In genomic region chr2:10120158-10120937, GRCh38 we compare ENCODE assay signal across 1 cellular context.
TF ChIP-seq lines count a peak whose summit lies in the region.

No MANE protein-coding gene starts in this region.

TF ChIP-seq in HepG2, 621 proteins besides CTCF, POLR2A, EP300 and RAD21 (continued from another document and continues in another):
- TF ChIP-seq FOXO1 (CRISPR knock-in tag; IDR thresholded peaks at IDR 0.05) (peak; percentile 63), NFKBIZ (CRISPR knock-in tag; IDR thresholded peaks at IDR 0.05) (peak; percentile 58; the same call in 1 of the 2 replicates), TBX3 (IDR thresholded peaks at IDR 0.05; ENCODE audit: borderline replicate concordance) (0 out of 2 replicates have a peak, but pooled peaks have one; percentile 58), ZNF878 (CRISPR knock-in tag; IDR thresholded peaks at IDR 0.05) (peak; percentile 97), ZNF629 (CRISPR knock-in tag; conservative IDR thresholded peaks at IDR 0.05) (0 out of 2 replicates have a peak, but pooled peaks have one; percentile 33), ZSCAN9 (CRISPR knock-in tag; IDR thresholded peaks at IDR 0.05; ENCODE audit: borderline replicate concordance) (peak; percentile 84), WIZ (CRISPR knock-in tag; IDR thresholded peaks at IDR 0.05) (peak; percentile 75; the same call in 1 of the 2 replicates), REST (IDR thresholded peaks at IDR 0.05; ENCODE audit: borderline replicate concordance in 1 of 2, low read depth in 1 of 2, low read length in 2 of 2) (peak in 1 of 2 experiments; percentile 79; a peak in 2 of 4 replicates), TOPORS (CRISPR knock-in tag; IDR thresholded peaks at IDR 0.05) (peak; percentile 76; the same call in 1 of the 2 replicates), ARHGAP35 (CRISPR knock-in tag; IDR thresholded peaks at IDR 0.05; ENCODE audit: borderline replicate concordance) (peak; percentile 86; the same call in 1 of the 2 replicates), SMAD3 (CRISPR knock-in tag; IDR thresholded peaks at IDR 0.05) (peak; percentile 6; the same call in 1 of the 2 replicates), HIVEP1 (CRISPR knock-in tag; IDR thresholded peaks at IDR 0.05) (peak; percentile 96), ZMAT3 (CRISPR knock-in tag; conservative IDR thresholded peaks at IDR 0.05) (peak; percentile 96), ZNF468 (CRISPR knock-in tag; IDR thresholded peaks at IDR 0.05) (no peak), NCOA2 (CRISPR knock-in tag; IDR thresholded peaks at IDR 0.05) (peak; percentile 67), PRDM4 (CRISPR knock-in tag; IDR thresholded peaks at IDR 0.05; ENCODE audit: borderline replicate concordance) (no peak), MBNL3 (CRISPR knock-in tag; conservative IDR thresholded peaks at IDR 0.05) (no peak), ZNF354B (CRISPR knock-in tag; IDR thresholded peaks at IDR 0.05) (peak; percentile 97), ARNTL (CRISPR knock-in tag; IDR thresholded peaks at IDR 0.05) (peak; percentile 88), CBX1 (IDR thresholded peaks at IDR 0.05; ENCODE audit: low read depth) (peak; percentile 94), ZNF574 (CRISPR knock-in tag; IDR thresholded peaks at IDR 0.05) (peak; percentile 91), FOXA1 (IDR thresholded peaks at IDR 0.05) (no peak), FOXA1 (CRISPR knock-in tag; IDR thresholded peaks at IDR 0.05) (peak; percentile 74), HCFC1 (IDR thresholded peaks at IDR 0.05; ENCODE audit: low read depth, low read length) (peak; percentile 28; the same call in 1 of the 2 replicates), ZNF569 (CRISPR knock-in tag; IDR thresholded peaks at IDR 0.05; ENCODE audit: borderline replicate concordance) (no peak; the same call in 1 of the 2 replicates), SUZ12 (IDR thresholded peaks at IDR 0.05; ENCODE audit: low read depth, low read length) (no peak), DR1 (CRISPR knock-in tag; IDR thresholded peaks at IDR 0.05) (peak; percentile 89), ZNF816 (CRISPR knock-in tag; IDR thresholded peaks at IDR 0.05; ENCODE audit: borderline replicate concordance) (peak; percentile 93), ARID2 (CRISPR knock-in tag; IDR thresholded peaks at IDR 0.05; ENCODE audit: borderline replicate concordance) (peak; percentile 92; the same call in 1 of the 2 replicates), PBX3 (CRISPR knock-in tag; IDR thresholded peaks at IDR 0.05; ENCODE audit: borderline replicate concordance) (peak; percentile 56; the same call in 1 of the 2 replicates), ZNF570 (CRISPR knock-in tag; IDR thresholded peaks at IDR 0.05; ENCODE audit: borderline replicate concordance) (peak; percentile 51; the same call in 1 of the 2 replicates), ARNT (IDR thresholded peaks at IDR 0.05) (no peak), ZNF383 (CRISPR knock-in tag; IDR thresholded peaks at IDR 0.05; ENCODE audit: borderline replicate concordance) (no peak), ZNF75D (CRISPR knock-in tag; IDR thresholded peaks at IDR 0.05; ENCODE audit: borderline replicate concordance) (no peak; the same call in 1 of the 2 replicates), NPAS2 (CRISPR knock-in tag; IDR thresholded peaks at IDR 0.05; ENCODE audit: borderline replicate concordance) (no peak), ZNF790 (CRISPR knock-in tag; IDR thresholded peaks at IDR 0.05; ENCODE audit: borderline replicate concordance) (peak; percentile 87; the same call in 1 of the 2 replicates), GFI1 (CRISPR knock-in tag; IDR thresholded peaks at IDR 0.05; ENCODE audit: borderline replicate concordance) (peak; percentile 84; the same call in 1 of the 2 replicates)
- TF ChIP-seq, protein P1, sequence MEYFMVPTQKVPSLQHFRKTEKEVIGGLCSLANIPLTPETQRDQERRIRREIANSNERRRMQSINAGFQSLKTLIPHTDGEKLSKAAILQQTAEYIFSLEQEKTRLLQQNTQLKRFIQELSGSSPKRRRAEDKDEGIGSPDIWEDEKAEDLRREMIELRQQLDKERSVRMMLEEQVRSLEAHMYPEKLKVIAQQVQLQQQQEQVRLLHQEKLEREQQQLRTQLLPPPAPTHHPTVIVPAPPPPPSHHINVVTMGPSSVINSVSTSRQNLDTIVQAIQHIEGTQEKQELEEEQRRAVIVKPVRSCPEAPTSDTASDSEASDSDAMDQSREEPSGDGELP (IDR thresholded peaks at IDR 0.05; ENCODE audit: borderline replicate concordance, low read depth), result 0 out of 2 replicates have a peak, but pooled peaks have one; percentile 34
- TF ChIP-seq, protein P2, sequence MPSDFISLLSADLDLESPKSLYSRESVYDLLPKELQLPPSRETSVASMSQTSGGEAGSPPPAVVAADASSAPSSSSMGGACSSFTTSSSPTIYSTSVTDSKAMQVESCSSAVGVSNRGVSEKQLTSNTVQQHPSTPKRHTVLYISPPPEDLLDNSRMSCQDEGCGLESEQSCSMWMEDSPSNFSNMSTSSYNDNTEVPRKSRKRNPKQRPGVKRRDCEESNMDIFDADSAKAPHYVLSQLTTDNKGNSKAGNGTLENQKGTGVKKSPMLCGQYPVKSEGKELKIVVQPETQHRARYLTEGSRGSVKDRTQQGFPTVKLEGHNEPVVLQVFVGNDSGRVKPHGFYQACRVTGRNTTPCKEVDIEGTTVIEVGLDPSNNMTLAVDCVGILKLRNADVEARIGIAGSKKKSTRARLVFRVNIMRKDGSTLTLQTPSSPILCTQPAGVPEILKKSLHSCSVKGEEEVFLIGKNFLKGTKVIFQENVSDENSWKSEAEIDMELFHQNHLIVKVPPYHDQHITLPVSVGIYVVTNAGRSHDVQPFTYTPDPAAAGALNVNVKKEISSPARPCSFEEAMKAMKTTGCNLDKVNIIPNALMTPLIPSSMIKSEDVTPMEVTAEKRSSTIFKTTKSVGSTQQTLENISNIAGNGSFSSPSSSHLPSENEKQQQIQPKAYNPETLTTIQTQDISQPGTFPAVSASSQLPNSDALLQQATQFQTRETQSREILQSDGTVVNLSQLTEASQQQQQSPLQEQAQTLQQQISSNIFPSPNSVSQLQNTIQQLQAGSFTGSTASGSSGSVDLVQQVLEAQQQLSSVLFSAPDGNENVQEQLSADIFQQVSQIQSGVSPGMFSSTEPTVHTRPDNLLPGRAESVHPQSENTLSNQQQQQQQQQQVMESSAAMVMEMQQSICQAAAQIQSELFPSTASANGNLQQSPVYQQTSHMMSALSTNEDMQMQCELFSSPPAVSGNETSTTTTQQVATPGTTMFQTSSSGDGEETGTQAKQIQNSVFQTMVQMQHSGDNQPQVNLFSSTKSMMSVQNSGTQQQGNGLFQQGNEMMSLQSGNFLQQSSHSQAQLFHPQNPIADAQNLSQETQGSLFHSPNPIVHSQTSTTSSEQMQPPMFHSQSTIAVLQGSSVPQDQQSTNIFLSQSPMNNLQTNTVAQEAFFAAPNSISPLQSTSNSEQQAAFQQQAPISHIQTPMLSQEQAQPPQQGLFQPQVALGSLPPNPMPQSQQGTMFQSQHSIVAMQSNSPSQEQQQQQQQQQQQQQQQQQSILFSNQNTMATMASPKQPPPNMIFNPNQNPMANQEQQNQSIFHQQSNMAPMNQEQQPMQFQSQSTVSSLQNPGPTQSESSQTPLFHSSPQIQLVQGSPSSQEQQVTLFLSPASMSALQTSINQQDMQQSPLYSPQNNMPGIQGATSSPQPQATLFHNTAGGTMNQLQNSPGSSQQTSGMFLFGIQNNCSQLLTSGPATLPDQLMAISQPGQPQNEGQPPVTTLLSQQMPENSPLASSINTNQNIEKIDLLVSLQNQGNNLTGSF (CRISPR knock-in tag; IDR thresholded peaks at IDR 0.05), result peak; percentile 89
- TF ChIP-seq, protein P3, sequence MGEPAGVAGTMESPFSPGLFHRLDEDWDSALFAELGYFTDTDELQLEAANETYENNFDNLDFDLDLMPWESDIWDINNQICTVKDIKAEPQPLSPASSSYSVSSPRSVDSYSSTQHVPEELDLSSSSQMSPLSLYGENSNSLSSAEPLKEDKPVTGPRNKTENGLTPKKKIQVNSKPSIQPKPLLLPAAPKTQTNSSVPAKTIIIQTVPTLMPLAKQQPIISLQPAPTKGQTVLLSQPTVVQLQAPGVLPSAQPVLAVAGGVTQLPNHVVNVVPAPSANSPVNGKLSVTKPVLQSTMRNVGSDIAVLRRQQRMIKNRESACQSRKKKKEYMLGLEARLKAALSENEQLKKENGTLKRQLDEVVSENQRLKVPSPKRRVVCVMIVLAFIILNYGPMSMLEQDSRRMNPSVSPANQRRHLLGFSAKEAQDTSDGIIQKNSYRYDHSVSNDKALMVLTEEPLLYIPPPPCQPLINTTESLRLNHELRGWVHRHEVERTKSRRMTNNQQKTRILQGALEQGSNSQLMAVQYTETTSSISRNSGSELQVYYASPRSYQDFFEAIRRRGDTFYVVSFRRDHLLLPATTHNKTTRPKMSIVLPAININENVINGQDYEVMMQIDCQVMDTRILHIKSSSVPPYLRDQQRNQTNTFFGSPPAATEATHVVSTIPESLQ (CRISPR knock-in tag; conservative IDR thresholded peaks at IDR 0.05), result 0 out of 2 replicates have a peak, but pooled peaks have one; percentile 49
- TF ChIP-seq, protein P4, sequence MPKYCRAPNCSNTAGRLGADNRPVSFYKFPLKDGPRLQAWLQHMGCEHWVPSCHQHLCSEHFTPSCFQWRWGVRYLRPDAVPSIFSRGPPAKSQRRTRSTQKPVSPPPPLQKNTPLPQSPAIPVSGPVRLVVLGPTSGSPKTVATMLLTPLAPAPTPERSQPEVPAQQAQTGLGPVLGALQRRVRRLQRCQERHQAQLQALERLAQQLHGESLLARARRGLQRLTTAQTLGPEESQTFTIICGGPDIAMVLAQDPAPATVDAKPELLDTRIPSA (CRISPR knock-in tag; IDR thresholded peaks at IDR 0.05; ENCODE audit: borderline replicate concordance), result no peak
